ENCODE assay signal across 9 cellular contexts in the genomic region with DNA sequence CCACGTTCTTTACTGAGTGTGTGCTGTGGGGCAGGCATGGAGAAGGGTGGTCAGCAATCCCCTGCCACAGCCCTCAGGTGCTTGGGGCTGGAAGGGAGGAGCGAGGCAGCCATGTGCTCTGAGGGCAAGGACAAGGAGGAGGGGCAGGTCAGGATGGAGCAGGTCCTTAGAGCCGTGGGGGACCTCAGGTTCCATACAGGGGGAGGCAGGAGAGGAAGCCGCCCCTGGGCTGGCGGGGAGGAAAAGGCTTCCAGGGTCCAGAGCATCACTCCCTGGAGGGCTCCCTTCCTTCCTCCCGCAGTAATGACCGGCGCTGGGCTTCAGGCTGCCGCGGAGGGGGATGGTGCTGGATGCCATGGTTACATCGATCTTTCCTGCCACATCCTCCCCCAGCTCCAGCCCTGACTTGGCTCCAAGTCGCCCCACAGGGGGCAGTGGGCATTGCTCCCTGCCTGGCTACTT. TPM values are rescaled to one million over a fixed set of nuclear protein-coding genes. Genes with fewer than 3 reads are reported as not detected.
DNase-seq lines count a peak whose midpoint lies in the region; ATAC-seq and TF ChIP-seq lines count a peak whose summit lies in the region.
"Had no signal": no experiment of that assay in that cellular context is flagged by ENCODE, and none has a peak within 500 bp of the region (broad histone marks: within the 10 kb centered on the region; RNA-seq: fewer than 3 reads in every experiment).

No MANE protein-coding gene starts in this region.

- H3K27ac Mint-ChIP-seq in activated naive CD8-positive, alpha-beta T cell, result no peak overlapping the region

- TF ChIP-seq CTCF in spleen (IDR thresholded peaks at IDR 0.05 in 8 of 11, conservative IDR thresholded peaks at IDR 0.05 in 3 of 11), result no peak

- no peak for TF ChIP-seq POLR2A in spleen (IDR thresholded peaks at IDR 0.05)

- H3K27me3 ChIP-seq in spleen (replicated peaks in 1 of 7), result peaks cover 0 to 54% (median 13%) of the 10 kb centered on the region in 7 donors

- peaks cover 8 to 28% (median 18%) of the 10 kb centered on the region in 6 donors for H3K4me1 ChIP-seq in spleen

- H3K36me3 ChIP-seq in spleen, result no peaks in the 10 kb centered on the region
- H3K36me3 ChIP-seq: cardiac muscle cell had no signal

- intact Hi-C loops in spleen (cut with DNase I; ENCODE audit: low total_unique reads), result no loop called here

- 7 to 24% (median 12%) methylated on average over 6 to 12 of the region's 12 CpGs for WGBS in spleen, 5 donors

- peaks cover 14% of the 10 kb centered on the region for H3K4me1 Mint-ChIP-seq in activated naive CD8-positive, alpha-beta T cell (ENCODE audit: low read depth)

- DNase-seq in NCI-H1092 treated with DMSO at 0.1 percent for 48 hours (lab: John Stamatoyannopoulos, UW) (peak; percentile 20), NCI-H1092 (lab: John Stamatoyannopoulos, UW) (no peak), iPS-NIHi7 (ENCODE audit: extremely low spot score) (peak; percentile 60), spleen (no peak), superior temporal gyrus (ENCODE audit: extremely low spot score) (no peak)
- no peak for DNase-seq in activated naive CD4-positive, alpha-beta T cell (lab: John Stamatoyannopoulos, UW)

- peaks cover 24% of the 10 kb centered on the region for H3K27me3 Mint-ChIP-seq in activated naive CD8-positive, alpha-beta T cell

- no peaks in the 10 kb centered on the region for H3K9me3 ChIP-seq in spleen

- H3K36me3 Mint-ChIP-seq in activated naive CD8-positive, alpha-beta T cell, result peaks cover 4% of the 10 kb centered on the region

- H3K4me3 Mint-ChIP-seq in activated naive CD8-positive, alpha-beta T cell, result peak overlapping the region; percentile 60

- ATAC-seq in GM21786 (IDR thresholded peaks at IDR 0.05; ENCODE audit: unreplicated experiment), result no peak

- H3K9me3 Mint-ChIP-seq in activated naive CD8-positive, alpha-beta T cell (ENCODE audit: low read depth), result no peaks in the 10 kb centered on the region

- peak overlapping the region in 6 of 8 donors; percentile 26 to 79 (median 57) for H3K27ac ChIP-seq in spleen
- H3K27ac ChIP-seq: cardiac muscle cell had no signal

- peak overlapping the region in 6 of 8 donors; percentile 39 to 76 (median 49) for H3K4me3 ChIP-seq in spleen

RNA-seq across cellular contexts. Expression of gene GAREM2, which starts 6.6 kb away (rescaled TPM):
- 1 to 10 TPM in 5 of 7 donors, under 1 TPM in 2; 0.69 to 2.9 (median 2.0) TPM for total RNA-seq in spleen
- 1 to 10 TPM in 2 of 3 donors, under 1 TPM in 1; 0.62 to 6.3 (median 1.1) TPM for polyA plus RNA-seq in spleen

Comparison
In these comparisons a context has a peak if more than half of its experiments do, and no peak if none do; other contexts are left out.
1. DNase-seq: peak in NCI-H1092 treated with DMSO at 0.1 percent for 48 hours (single experiment) and iPS-NIHi7 (single experiment); none in NCI-H1092 (single experiment), spleen (single experiment), superior temporal gyrus (single experiment) and activated naive CD4-positive, alpha-beta T cell (0 of 4).